ENCODE assay signal across 24 cellular contexts in genomic region chr4:112156112-112156511, GRCh38.
"Had no signal": no experiment of that assay in that cellular context is flagged by ENCODE, and none has a peak within 500 bp of the region (broad histone marks: within the 10 kb centered on the region; RNA-seq: fewer than 3 reads in every experiment).

No MANE protein-coding gene starts in this region.

- ATAC-seq: gastroesophageal sphincter; lower lobe of right lung; naive thymus-derived CD8-positive, alpha-beta T cell; T-cell; WTC11 had no signal

- H3K27ac Mint-ChIP-seq: activated CD4-positive, alpha-beta memory T cell treated with anti-CD3 and anti-CD28 coated beads, Interleukin-2, amount 10 ng/mL, durations not matched to agents 7 days and 5 days; activated CD4-positive, alpha-beta T cell treated with anti-CD3 and anti-CD28 coated beads, Interleukin-2, amount 10 ng/mL, durations not matched to agents 7 days and 5 days; activated naive CD8-positive, alpha-beta T cell treated with anti-CD3 and anti-CD28 coated beads for 36 hours; activated T-cell treated with anti-CD3 and anti-CD28 coated beads, Interleukin-2, amount 50 U/mL, for 24 hours; brain; T-cell; T-helper 2 cell treated with Interferon-gamma antibody and Interleukin-4, amounts not matched to agents 5 μg/mL and 100 μg/mL, for 36 hours; WTC11 had no signal

- H3K4me1 Mint-ChIP-seq: brain, neural crest cell, WTC11 had no signal

- DNase-seq: activated CD4-positive, alpha-beta memory T cell treated with anti-CD3 and anti-CD28 coated beads, Interleukin-2, amount 10 ng/mL, durations not matched to agents 7 days and 5 days; activated CD4-positive, alpha-beta T cell treated with anti-CD3 and anti-CD28 coated beads for 1 hour; activated CD4-positive, alpha-beta T cell treated with anti-CD3 and anti-CD28 coated beads, Interleukin-2, amount 10 ng/mL, durations not matched to agents 7 days and 5 days; activated CD8-positive, alpha-beta memory T cell treated with anti-CD3 and anti-CD28 coated beads, Interleukin-2, amount 50 U/mL, for 48 hours; activated naive CD4-positive, alpha-beta T cell; activated naive CD8-positive, alpha-beta T cell treated with anti-CD3 and anti-CD28 coated beads for 36 hours; activated T-cell treated with anti-CD3 and anti-CD28 coated beads, Interleukin-2, amount 50 U/mL, for 24 hours; cerebellar nuclear complex; colonic mucosa; dorsolateral prefrontal cortex; effector memory CD4-positive, alpha-beta T cell; lower lobe of right lung; mesenchymal stem cell; naive thymus-derived CD8-positive, alpha-beta T cell; occipital lobe; spleen; stimulated activated naive CD4-positive, alpha-beta T cell; T-cell had no signal

- H3K4me3 Mint-ChIP-seq: activated CD4-positive, alpha-beta memory T cell treated with anti-CD3 and anti-CD28 coated beads, Interleukin-2, amount 10 ng/mL, durations not matched to agents 7 days and 5 days; activated CD4-positive, alpha-beta T cell treated with anti-CD3 and anti-CD28 coated beads, Interleukin-2, amount 10 ng/mL, durations not matched to agents 7 days and 5 days; activated naive CD8-positive, alpha-beta T cell treated with anti-CD3 and anti-CD28 coated beads for 36 hours; activated T-cell treated with anti-CD3 and anti-CD28 coated beads, Interleukin-2, amount 50 U/mL, for 24 hours; brain; naive thymus-derived CD8-positive, alpha-beta T cell; neural crest cell; T-cell; T-helper 2 cell treated with Interferon-gamma antibody and Interleukin-4, amounts not matched to agents 5 μg/mL and 100 μg/mL, for 36 hours; WTC11 had no signal

- H3K27me3 Mint-ChIP-seq: activated CD4-positive, alpha-beta memory T cell treated with anti-CD3 and anti-CD28 coated beads, Interleukin-2, amount 10 ng/mL, durations not matched to agents 7 days and 5 days; activated CD4-positive, alpha-beta T cell treated with anti-CD3 and anti-CD28 coated beads, Interleukin-2, amount 10 ng/mL, durations not matched to agents 7 days and 5 days; activated naive CD8-positive, alpha-beta T cell treated with anti-CD3 and anti-CD28 coated beads for 36 hours; activated T-cell treated with anti-CD3 and anti-CD28 coated beads, Interleukin-2, amount 50 U/mL, for 24 hours; naive thymus-derived CD8-positive, alpha-beta T cell; T-cell had no signal

- FAIRE-seq: keratinocyte had no signal

- H3K36me3 Mint-ChIP-seq: brain, WTC11 had no signal
